21 cellular contexts compared by ENCODE assay signal in the genomic region with DNA sequence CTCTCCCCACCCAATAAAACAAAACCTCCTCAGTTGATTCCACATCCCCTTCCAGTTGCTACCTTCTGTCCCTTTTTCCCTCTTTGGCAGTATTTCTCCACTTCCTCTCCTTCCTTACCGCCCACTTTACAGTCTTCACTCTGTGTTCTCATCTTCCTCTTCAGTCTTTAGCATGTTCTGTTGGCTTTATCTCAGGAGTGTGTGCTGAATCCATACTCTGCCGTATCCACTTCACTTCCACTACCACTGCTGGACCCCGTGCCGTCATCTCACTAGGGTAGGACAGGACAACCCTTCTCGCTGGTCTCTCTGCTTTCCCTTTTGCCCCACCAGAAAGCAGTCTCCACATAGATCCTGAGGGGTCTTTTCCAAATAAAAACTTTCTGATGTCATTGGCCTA.
"Had no signal": no experiment of that assay in that cellular context is flagged by ENCODE, and none has a peak within 500 bp of the region (broad histone marks: within the 10 kb centered on the region; RNA-seq: fewer than 3 reads in every experiment).

No MANE protein-coding gene starts in this region.

- H3K9me3 Mint-ChIP-seq: activated B cell treated with CpG ODN at 0.5 μM for 24 hours, neural crest cell had no signal

- H3K4me1 Mint-ChIP-seq: activated B cell treated with CpG ODN at 0.5 μM for 24 hours, naive B cell had no signal

- H3K27me3 Mint-ChIP-seq: activated CD4-positive, alpha-beta T cell treated with anti-CD3 and anti-CD28 coated beads for 36 hours had no signal

- H3K27ac ChIP-seq: lower lobe of right lung, prostate gland had no signal

- H3K36me3 ChIP-seq: prostate gland had no signal

- DNase-seq: activated B cell treated with CpG ODN at 0.5 μM for 24 hours; activated CD4-positive, alpha-beta T cell treated with anti-CD3 and anti-CD28 coated beads for 36 hours; activated CD4-positive, alpha-beta T cell treated with anti-CD3 and anti-CD28 coated beads, Interleukin-2, amount 50 U/mL, for 4 hours; activated CD8-positive, alpha-beta memory T cell treated with anti-CD3 and anti-CD28 coated beads, Interleukin-2, amount 50 U/mL, for 48 hours; activated naive CD4-positive, alpha-beta T cell treated with Interleukin-2 at 50 U/mL for 16 hours; activated T-cell treated with anti-CD3 and anti-CD28 coated beads, Interleukin-2, amount 50 U/mL, for 48 hours; amygdala; cerebellar nuclear complex; cortex of kidney; erythroblast; foreskin fibroblast; lower lobe of right lung; naive B cell; stimulated activated CD4-positive, alpha-beta T cell treated with anti-CD3 and anti-CD28 coated beads, Interleukin-12 subunit alpha, Interleukin-12 subunit beta, amount 100 ng/mL, for 4 hours; stimulated activated CD4-positive, alpha-beta T cell treated with anti-CD3 and anti-CD28 coated beads, Interleukin-4, amount 100 ng/mL, for 4 hours; stimulated activated naive CD8-positive, alpha-beta T cell treated with anti-CD3 and anti-CD28 coated beads, Interleukin-15, Interleukin-2, amounts not matched to agents 100 U/mL and 50 U/mL, for 24 hours; T-helper 1 cell; T-helper 9 cell had no signal

- H3K4me3 ChIP-seq: lower lobe of right lung, prostate gland had no signal

- H3K27ac Mint-ChIP-seq: activated B cell treated with CpG ODN at 0.5 μM for 24 hours; activated CD4-positive, alpha-beta T cell treated with anti-CD3 and anti-CD28 coated beads for 36 hours had no signal

- ATAC-seq: activated CD4-positive, alpha-beta T cell treated with anti-CD3 and anti-CD28 coated beads for 36 hours; left lobe of liver; stimulated activated naive CD8-positive, alpha-beta T cell treated with anti-CD3 and anti-CD28 coated beads, Interleukin-15, Interleukin-2, amounts not matched to agents 100 U/mL and 50 U/mL, for 24 hours had no signal

- H3K4me3 Mint-ChIP-seq: activated B cell treated with CpG ODN at 0.5 μM for 24 hours; activated CD4-positive, alpha-beta T cell treated with anti-CD3 and anti-CD28 coated beads for 36 hours; naive B cell; neural crest cell had no signal

- H3K9me3 ChIP-seq: lower lobe of right lung, prostate gland had no signal
